In genomic region chr1:161045749-161046573, GRCh38 we compare ENCODE assay signal across 1 cellular context.
TF ChIP-seq lines count a peak whose summit lies in the region.

A gene with protein sequence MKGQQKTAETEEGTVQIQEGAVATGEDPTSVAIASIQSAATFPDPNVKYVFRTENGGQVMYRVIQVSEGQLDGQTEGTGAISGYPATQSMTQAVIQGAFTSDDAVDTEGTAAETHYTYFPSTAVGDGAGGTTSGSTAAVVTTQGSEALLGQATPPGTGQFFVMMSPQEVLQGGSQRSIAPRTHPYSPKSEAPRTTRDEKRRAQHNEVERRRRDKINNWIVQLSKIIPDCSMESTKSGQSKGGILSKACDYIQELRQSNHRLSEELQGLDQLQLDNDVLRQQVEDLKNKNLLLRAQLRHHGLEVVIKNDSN (minus strand): TSS chr1:161045977. CDS start chr1:161043275, 2,702 bp downstream.

TF ChIP-seq in HepG2, 621 proteins besides CTCF, POLR2A, EP300 and RAD21 (continued from another document and continues in another):
- TF ChIP-seq, protein P1, sequence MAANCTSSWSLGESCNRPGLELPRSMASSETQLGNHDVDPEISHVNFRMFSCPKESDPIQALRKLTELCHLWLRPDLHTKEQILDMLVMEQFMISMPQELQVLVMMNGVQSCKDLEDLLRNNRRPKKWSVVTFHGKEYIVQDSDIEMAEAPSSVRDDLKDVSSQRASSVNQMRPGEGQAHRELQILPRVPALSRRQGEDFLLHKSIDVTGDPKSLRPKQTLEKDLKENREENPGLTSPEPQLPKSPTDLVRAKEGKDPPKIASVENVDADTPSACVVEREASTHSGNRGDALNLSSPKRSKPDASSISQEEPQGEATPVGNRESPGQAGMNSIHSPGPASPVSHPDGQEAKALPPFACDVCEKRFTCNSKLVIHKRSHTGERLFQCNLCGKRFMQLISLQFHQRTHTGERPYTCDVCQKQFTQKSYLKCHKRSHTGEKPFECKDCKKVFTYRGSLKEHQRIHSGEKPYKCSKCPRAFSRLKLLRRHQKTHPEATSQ (CRISPR knock-in tag; IDR thresholded peaks at IDR 0.05; ENCODE audit: borderline replicate concordance), result 0 out of 2 replicates have a peak, but pooled peaks have one; percentile 17
- TF ChIP-seq MXI1 (IDR thresholded peaks at IDR 0.05; ENCODE audit: borderline replicate concordance, low read depth, low read length) (peak; percentile 56; the same call in 1 of the 3 replicates), DMTF1 (CRISPR knock-in tag; IDR thresholded peaks at IDR 0.05) (0 out of 2 replicates have a peak, but pooled peaks have one; percentile 34), PLRG1 (conservative IDR thresholded peaks at IDR 0.05) (no peak), MYNN (CRISPR knock-in tag; IDR thresholded peaks at IDR 0.05; ENCODE audit: low read depth) (no peak), ATF7-NPFF (CRISPR knock-in tag; IDR thresholded peaks at IDR 0.05; ENCODE audit: low read depth) (no peak), ISX (CRISPR knock-in tag; conservative IDR thresholded peaks at IDR 0.05) (no peak), ONECUT2 (CRISPR knock-in tag; IDR thresholded peaks at IDR 0.05) (no peak), DPF2 (CRISPR knock-in tag; IDR thresholded peaks at IDR 0.05; ENCODE audit: borderline replicate concordance, low read depth) (no peak), FOXK2 (IDR thresholded peaks at IDR 0.05) (no peak), GRHL1 (CRISPR knock-in tag; conservative IDR thresholded peaks at IDR 0.05) (no peak), ZMYM4 (CRISPR knock-in tag; IDR thresholded peaks at IDR 0.05) (peak; percentile 81), ARID2 (CRISPR knock-in tag; IDR thresholded peaks at IDR 0.05; ENCODE audit: borderline replicate concordance) (no peak), SALL2 (CRISPR knock-in tag; IDR thresholded peaks at IDR 0.05) (no peak), NR3C1 (CRISPR knock-in tag; IDR thresholded peaks at IDR 0.05) (no peak), SAP130 (CRISPR knock-in tag; IDR thresholded peaks at IDR 0.05; ENCODE audit: low read depth) (peak; percentile 75), SRSF1 (optimal IDR thresholded peaks at IDR 0.05; ENCODE audit: low read depth, low read length) (no peak), ZFP36 (IDR thresholded peaks at IDR 0.05; ENCODE audit: borderline replicate concordance, low read depth, low read length, partially characterized antibody) (no peak), ARID4A (CRISPR knock-in tag; IDR thresholded peaks at IDR 0.05; ENCODE audit: borderline replicate concordance) (peak; percentile 33; the same call in 1 of the 2 replicates), SMAD9 (CRISPR knock-in tag; IDR thresholded peaks at IDR 0.05) (no peak), ZNF614 (CRISPR knock-in tag; IDR thresholded peaks at IDR 0.05; ENCODE audit: borderline replicate concordance) (no peak; the same call in 1 of the 2 replicates), NCOA5 (CRISPR knock-in tag; IDR thresholded peaks at IDR 0.05) (no peak), ZNF720 (CRISPR knock-in tag; IDR thresholded peaks at IDR 0.05) (no peak), HNF4G (IDR thresholded peaks at IDR 0.05; ENCODE audit: borderline replicate concordance, low read depth, low read length) (no peak), HNF4G (CRISPR knock-in tag; IDR thresholded peaks at IDR 0.05; ENCODE audit: borderline replicate concordance, low read depth) (no peak), RFX3 (CRISPR knock-in tag; IDR thresholded peaks at IDR 0.05) (no peak), ZNF296 (CRISPR knock-in tag; conservative IDR thresholded peaks at IDR 0.05) (no peak), AKAP8 (CRISPR knock-in tag; IDR thresholded peaks at IDR 0.05) (no peak), GPN1 (CRISPR knock-in tag; IDR thresholded peaks at IDR 0.05; ENCODE audit: borderline replicate concordance) (no peak), SMARCC2 (IDR thresholded peaks at IDR 0.05) (no peak), ZNF224 (CRISPR knock-in tag; IDR thresholded peaks at IDR 0.05) (no peak), FOXM1 (CRISPR knock-in tag; IDR thresholded peaks at IDR 0.05) (no peak), CERS6 (CRISPR knock-in tag; IDR thresholded peaks at IDR 0.05) (no peak), ZNF530 (CRISPR knock-in tag; IDR thresholded peaks at IDR 0.05; ENCODE audit: low read depth) (no peak), ZNF788 (CRISPR knock-in tag; IDR thresholded peaks at IDR 0.05; ENCODE audit: borderline replicate concordance) (peak; percentile 91), ZMAT3 (CRISPR knock-in tag; conservative IDR thresholded peaks at IDR 0.05) (no peak)
- TF ChIP-seq, protein P2, sequence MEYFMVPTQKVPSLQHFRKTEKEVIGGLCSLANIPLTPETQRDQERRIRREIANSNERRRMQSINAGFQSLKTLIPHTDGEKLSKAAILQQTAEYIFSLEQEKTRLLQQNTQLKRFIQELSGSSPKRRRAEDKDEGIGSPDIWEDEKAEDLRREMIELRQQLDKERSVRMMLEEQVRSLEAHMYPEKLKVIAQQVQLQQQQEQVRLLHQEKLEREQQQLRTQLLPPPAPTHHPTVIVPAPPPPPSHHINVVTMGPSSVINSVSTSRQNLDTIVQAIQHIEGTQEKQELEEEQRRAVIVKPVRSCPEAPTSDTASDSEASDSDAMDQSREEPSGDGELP (IDR thresholded peaks at IDR 0.05; ENCODE audit: borderline replicate concordance, low read depth), result peak; percentile 47; the same call in 1 of the 2 replicates
- TF ChIP-seq, protein P3, sequence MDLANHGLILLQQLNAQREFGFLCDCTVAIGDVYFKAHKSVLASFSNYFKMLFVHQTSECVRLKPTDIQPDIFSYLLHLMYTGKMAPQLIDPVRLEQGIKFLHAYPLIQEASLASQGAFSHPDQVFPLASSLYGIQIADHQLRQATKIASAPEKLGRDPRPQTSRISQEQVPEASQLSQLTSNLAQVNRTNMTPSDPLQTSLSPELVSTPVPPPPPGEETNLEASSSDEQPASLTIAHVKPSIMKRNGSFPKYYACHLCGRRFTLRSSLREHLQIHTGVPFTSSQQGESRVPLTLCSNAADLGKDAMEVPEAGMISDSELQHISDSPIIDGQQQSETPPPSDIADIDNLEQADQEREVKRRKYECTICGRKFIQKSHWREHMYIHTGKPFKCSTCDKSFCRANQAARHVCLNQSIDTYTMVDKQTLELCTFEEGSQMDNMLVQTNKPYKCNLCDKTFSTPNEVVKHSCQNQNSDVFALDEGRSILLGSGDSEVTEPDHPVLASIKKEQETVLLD (CRISPR knock-in tag; IDR thresholded peaks at IDR 0.05; ENCODE audit: low read depth), result no peak
- TF ChIP-seq, protein P4, sequence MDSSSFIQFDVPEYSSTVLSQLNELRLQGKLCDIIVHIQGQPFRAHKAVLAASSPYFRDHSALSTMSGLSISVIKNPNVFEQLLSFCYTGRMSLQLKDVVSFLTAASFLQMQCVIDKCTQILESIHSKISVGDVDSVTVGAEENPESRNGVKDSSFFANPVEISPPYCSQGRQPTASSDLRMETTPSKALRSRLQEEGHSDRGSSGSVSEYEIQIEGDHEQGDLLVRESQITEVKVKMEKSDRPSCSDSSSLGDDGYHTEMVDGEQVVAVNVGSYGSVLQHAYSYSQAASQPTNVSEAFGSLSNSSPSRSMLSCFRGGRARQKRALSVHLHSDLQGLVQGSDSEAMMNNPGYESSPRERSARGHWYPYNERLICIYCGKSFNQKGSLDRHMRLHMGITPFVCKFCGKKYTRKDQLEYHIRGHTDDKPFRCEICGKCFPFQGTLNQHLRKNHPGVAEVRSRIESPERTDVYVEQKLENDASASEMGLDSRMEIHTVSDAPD (CRISPR knock-in tag; IDR thresholded peaks at IDR 0.05), result 0 out of 2 replicates have a peak, but pooled peaks have one; percentile 9
- TF ChIP-seq, protein P5, sequence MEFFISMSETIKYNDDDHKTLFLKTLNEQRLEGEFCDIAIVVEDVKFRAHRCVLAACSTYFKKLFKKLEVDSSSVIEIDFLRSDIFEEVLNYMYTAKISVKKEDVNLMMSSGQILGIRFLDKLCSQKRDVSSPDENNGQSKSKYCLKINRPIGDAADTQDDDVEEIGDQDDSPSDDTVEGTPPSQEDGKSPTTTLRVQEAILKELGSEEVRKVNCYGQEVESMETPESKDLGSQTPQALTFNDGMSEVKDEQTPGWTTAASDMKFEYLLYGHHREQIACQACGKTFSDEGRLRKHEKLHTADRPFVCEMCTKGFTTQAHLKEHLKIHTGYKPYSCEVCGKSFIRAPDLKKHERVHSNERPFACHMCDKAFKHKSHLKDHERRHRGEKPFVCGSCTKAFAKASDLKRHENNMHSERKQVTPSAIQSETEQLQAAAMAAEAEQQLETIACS (CRISPR knock-in tag; IDR thresholded peaks at IDR 0.05), result no peak
- TF ChIP-seq, protein P6, sequence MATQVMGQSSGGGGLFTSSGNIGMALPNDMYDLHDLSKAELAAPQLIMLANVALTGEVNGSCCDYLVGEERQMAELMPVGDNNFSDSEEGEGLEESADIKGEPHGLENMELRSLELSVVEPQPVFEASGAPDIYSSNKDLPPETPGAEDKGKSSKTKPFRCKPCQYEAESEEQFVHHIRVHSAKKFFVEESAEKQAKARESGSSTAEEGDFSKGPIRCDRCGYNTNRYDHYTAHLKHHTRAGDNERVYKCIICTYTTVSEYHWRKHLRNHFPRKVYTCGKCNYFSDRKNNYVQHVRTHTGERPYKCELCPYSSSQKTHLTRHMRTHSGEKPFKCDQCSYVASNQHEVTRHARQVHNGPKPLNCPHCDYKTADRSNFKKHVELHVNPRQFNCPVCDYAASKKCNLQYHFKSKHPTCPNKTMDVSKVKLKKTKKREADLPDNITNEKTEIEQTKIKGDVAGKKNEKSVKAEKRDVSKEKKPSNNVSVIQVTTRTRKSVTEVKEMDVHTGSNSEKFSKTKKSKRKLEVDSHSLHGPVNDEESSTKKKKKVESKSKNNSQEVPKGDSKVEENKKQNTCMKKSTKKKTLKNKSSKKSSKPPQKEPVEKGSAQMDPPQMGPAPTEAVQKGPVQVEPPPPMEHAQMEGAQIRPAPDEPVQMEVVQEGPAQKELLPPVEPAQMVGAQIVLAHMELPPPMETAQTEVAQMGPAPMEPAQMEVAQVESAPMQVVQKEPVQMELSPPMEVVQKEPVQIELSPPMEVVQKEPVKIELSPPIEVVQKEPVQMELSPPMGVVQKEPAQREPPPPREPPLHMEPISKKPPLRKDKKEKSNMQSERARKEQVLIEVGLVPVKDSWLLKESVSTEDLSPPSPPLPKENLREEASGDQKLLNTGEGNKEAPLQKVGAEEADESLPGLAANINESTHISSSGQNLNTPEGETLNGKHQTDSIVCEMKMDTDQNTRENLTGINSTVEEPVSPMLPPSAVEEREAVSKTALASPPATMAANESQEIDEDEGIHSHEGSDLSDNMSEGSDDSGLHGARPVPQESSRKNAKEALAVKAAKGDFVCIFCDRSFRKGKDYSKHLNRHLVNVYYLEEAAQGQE (IDR thresholded peaks at IDR 0.05; ENCODE audit: borderline replicate concordance in 1 of 2, low read depth in 1 of 2, low read length in 2 of 2), result peak in 1 of 2 experiments; percentile 25; a peak in 1 of 4 replicates
